In genomic region chr17:48577330-48577945, GRCh38 we compare ENCODE assay signal across 9 cellular contexts. TPM values are rescaled to one million over a fixed set of nuclear protein-coding genes. Genes with fewer than 3 reads are reported as not detected.
A peak's percentile ranks its signal among the peaks of the same experiment; 100 is the strongest.
DNase-seq lines count a peak whose midpoint lies in the region; ATAC-seq and TF ChIP-seq lines count a peak whose summit lies in the region.
"Had no signal": no experiment of that assay in that cellular context is flagged by ENCODE, and none has a peak within 500 bp of the region (broad histone marks: within the 10 kb centered on the region; RNA-seq: fewer than 3 reads in every experiment).

No MANE protein-coding gene starts in this region.

- peak overlapping the region; percentile 72 for H3K9ac ChIP-seq in skeletal muscle satellite cell (ENCODE audit: low read depth, low read length)

- no peak for TF ChIP-seq EP300 in esophagus muscularis mucosa (IDR thresholded peaks at IDR 0.05)

- H3K36me3 ChIP-seq in esophagus muscularis mucosa (no peaks in the 10 kb centered on the region), skeletal muscle satellite cell (ENCODE audit: insufficient read depth, low read length) (peaks cover 8% of the 10 kb centered on the region)

- H3K4me3 ChIP-seq in esophagus muscularis mucosa (peak overlapping the region; percentile 66 to 90 (median 77)), skeletal muscle satellite cell (ENCODE audit: low read length) (peak overlapping the region; percentile 87)

- H3K4me1 ChIP-seq in esophagus muscularis mucosa (peaks cover 33 to 84% (median 79%) of the 10 kb centered on the region in 4 donors), skeletal muscle satellite cell (ENCODE audit: control insufficient read depth, insufficient read depth, low read length) (peaks cover 25% of the 10 kb centered on the region)

- H3K27ac ChIP-seq in esophagus muscularis mucosa (replicated peaks in 1 of 4), result peak overlapping the region; percentile 91 to 97 (median 96)

- H3K27me3 ChIP-seq in esophagus muscularis mucosa (no peaks in the 10 kb centered on the region), skeletal muscle satellite cell (ENCODE audit: control insufficient read depth, insufficient read depth, low read length) (no peaks in the 10 kb centered on the region)

- WGBS in esophagus muscularis mucosa, result under 1% methylated on average over 19 of the region's 19 CpGs

- H3K4me2 ChIP-seq in skeletal muscle satellite cell (ENCODE audit: low read length), result peak overlapping the region; percentile 100

- intact Hi-C loops in esophagus muscularis mucosa (cut with DNase I), result loop anchor here (2.0 kb wide), 1 partner anchor 35 kb away; no protein-coding TSS in a partner anchor

- no peak for TF ChIP-seq CTCF in esophagus muscularis mucosa (IDR thresholded peaks at IDR 0.05)

- no peak for TF ChIP-seq POLR2A in esophagus muscularis mucosa (IDR thresholded peaks at IDR 0.05; ENCODE audit: low read depth)

- ATAC-seq in GM19397 (IDR thresholded peaks at IDR 0.05; ENCODE audit: unreplicated experiment), result peak; percentile 7

- no peaks in the 10 kb centered on the region for H3K9me3 ChIP-seq in esophagus muscularis mucosa
- no peaks in the 10 kb centered on the region for H3K9me3 ChIP-seq in skeletal muscle satellite cell (replicated peaks; ENCODE audit: low read length)

- DNase-seq in RKO (ENCODE audit: low spot score) (peak; percentile 33), esophagus muscularis mucosa (ENCODE audit: extremely low spot score) (no peak), DMS79 (lab: John Stamatoyannopoulos, UW) (no peak), NCI-H146 (lab: John Stamatoyannopoulos, UW) (no peak), NCI-H2196 (lab: John Stamatoyannopoulos, UW; ENCODE audit: unreplicated experiment) (no peak)
- DNase-seq in central memory CD4-positive, alpha-beta T cell, result no peak

RNA-seq across cellular contexts. Expression of gene HOXB4, which starts 0.7 kb away (rescaled TPM):
- 1 to 10 TPM; 3.5 to 8.3 (median 5.0) TPM for total RNA-seq in esophagus muscularis mucosa
- total RNA-seq in skeletal muscle satellite cell (2012; rRNA removed), result 1.3 and 1.7 TPM in 2 replicates

RNA-seq across cellular contexts. Expression of gene HOXB3, which starts 12.6 kb away (rescaled TPM):
- 10 to 100 TPM; 10.8 to 34.9 (median 28.7) TPM for total RNA-seq in esophagus muscularis mucosa
- total RNA-seq in skeletal muscle satellite cell (2012; rRNA removed), result 1.1 and 6.3 TPM in 2 replicates

RNA-seq across cellular contexts. Expression of gene HOXB5, which starts 16.1 kb away (rescaled TPM):
- total RNA-seq in esophagus muscularis mucosa, result under 1 TPM; 0.17 to 0.83 (median 0.36) TPM
- under 0.01 TPM in 2 replicates for total RNA-seq in skeletal muscle satellite cell (2012; rRNA removed)
- total RNA-seq: lung microvascular endothelial cell had no signal

RNA-seq across cellular contexts. Expression of gene HOXB6, which starts 27.3 kb away (rescaled TPM):
- total RNA-seq in esophagus muscularis mucosa, result 1 to 10 TPM; 2.2 to 5.4 (median 2.9) TPM
- total RNA-seq in skeletal muscle satellite cell (2012; rRNA removed), result 5.5 and 6.6 TPM in 2 replicates

RNA-seq across cellular contexts. Expression of gene HOXB2, which starts 32.5 kb away (rescaled TPM):
- 10 to 100 TPM; 36.3 to 86.4 (median 63.4) TPM for total RNA-seq in esophagus muscularis mucosa
- total RNA-seq in skeletal muscle satellite cell (2012; rRNA removed), result 4.6 and 5.9 TPM in 2 replicates
